In genomic region chr22:40966683-40967082, GRCh38 we compare ENCODE assay signal across 13 cellular contexts. TPM values are rescaled to one million over a fixed set of nuclear protein-coding genes. Genes with fewer than 3 reads are reported as not detected.
A peak's percentile ranks its signal among the peaks of the same experiment; 100 is the strongest.
DNase-seq lines count a peak whose midpoint lies in the region; TF ChIP-seq lines count a peak whose summit lies in the region.
"Had no signal": no experiment of that assay in that cellular context is flagged by ENCODE, and none has a peak within 500 bp of the region (broad histone marks: within the 10 kb centered on the region; RNA-seq: fewer than 3 reads in every experiment).

No MANE protein-coding gene starts in this region.

- H3K9ac ChIP-seq in mammary epithelial cell (ENCODE audit: insufficient read depth, low read length): no peak overlapping the region

- POLR2A ChIA-PET in OCI-LY7 (lab: Charles Lee): interaction anchor here (0.5 to 1.0 kb wide), 3 partner anchors 10 to 160 kb away, joined by 3 to 6 read pairs (median 3); no protein-coding TSS in a partner anchor

- H3K9me2 ChIP-seq in OCI-LY7 (ENCODE audit: insufficient read depth, low read length): no peaks in the 10 kb centered on the region

- H3K4me1 ChIP-seq in OCI-LY7 (ENCODE audit: insufficient read depth, low read length, poor library complexity, severe bottlenecking) (peaks cover 9% of the 10 kb centered on the region), mammary epithelial cell (ENCODE audit: insufficient read depth, low read length) (no peaks in the 10 kb centered on the region)
- H3K4me1 ChIP-seq: testis had no signal

- DNase-seq in GF-D8 (lab: John Stamatoyannopoulos, UW) (peak; percentile 35), OCI-LY7 (ENCODE audit: low spot score) (no peak), dermis blood vessel endothelial cell (peak; percentile 46), posterior vena cava (ENCODE audit: low spot score) (peak; percentile 50), COLO668 (lab: John Stamatoyannopoulos, UW; ENCODE audit: unreplicated experiment) (no peak), mammary epithelial cell (no peak), SIG-M5 (lab: John Stamatoyannopoulos, UW) (no peak)
- DNase-seq: activated naive CD8-positive, alpha-beta T cell treated with anti-CD3 and anti-CD28 coated beads, Interleukin-2, amount 10 ng/mL, durations not matched to agents 7 days and 5 days; NCI-H1048; NCI-H774; T-cell; testis had no signal

- no peak for TF ChIP-seq CTCF in OCI-LY7 (conservative IDR thresholded peaks at IDR 0.05; ENCODE audit: low read length)
- TF ChIP-seq CTCF in mammary epithelial cell (conservative IDR thresholded peaks at IDR 0.05 in 1 of 2, IDR thresholded peaks at IDR 0.05 in 1 of 2; ENCODE audit: extremely low read depth in 1 of 2, insufficient read depth in 1 of 2, low read depth in 1 of 2, low read length in 2 of 2): no peak

- dilution Hi-C loops in mammary epithelial cell (cut with HindIII; ENCODE audit: low sequenced_read_pairs): loop anchor here (5.0 kb wide), 1 partner anchor 36 kb away; no protein-coding TSS in a partner anchor

- CTCF ChIA-PET in OCI-LY7 (lab: Charles Lee; ENCODE audit: unreplicated experiment) (no interaction called here), mammary epithelial cell (lab: Charles Lee; ENCODE audit: low non-redundant PET) (no interaction called here)

- no peak overlapping the region for H3K4me2 ChIP-seq in OCI-LY7 (ENCODE audit: low read length)
- no peak overlapping the region for H3K4me2 ChIP-seq in mammary epithelial cell (ENCODE audit: insufficient read depth, low read depth, low read length)

- no peaks in the 10 kb centered on the region for H3K9me3 ChIP-seq in OCI-LY7 (ENCODE audit: low read length)
- H3K9me3 ChIP-seq in mammary epithelial cell (replicated peaks; ENCODE audit: insufficient read depth, low read length): no peaks in the 10 kb centered on the region
- H3K9me3 ChIP-seq: testis had no signal

- H3K36me3 ChIP-seq in OCI-LY7 (ENCODE audit: insufficient read depth, low read length) (peaks cover 92% of the 10 kb centered on the region), mammary epithelial cell (ENCODE audit: insufficient read depth, low read length) (peaks cover 33% of the 10 kb centered on the region)

- 97% methylated on average over 7 of the region's 7 CpGs for WGBS in mammary epithelial cell (ENCODE audit: low coverage, missing lambda C conversion rate)

- peaks cover 3% of the 10 kb centered on the region; the same call in 1 of the 2 replicates for H4K20me1 ChIP-seq in OCI-LY7 (ENCODE audit: insufficient read depth, low read length)
- H4K20me1 ChIP-seq in mammary epithelial cell (ENCODE audit: insufficient read depth, low read length): no peaks in the 10 kb centered on the region

- H3K27me3 ChIP-seq in mammary epithelial cell (ENCODE audit: insufficient read depth, low read length): no peaks in the 10 kb centered on the region
- H3K27me3 ChIP-seq: testis had no signal

- in situ Hi-C loops in mammary epithelial cell (cut with MboI; ENCODE audit: low sequenced_read_pairs in 2 of 2): loop anchor here in 1 of 2 donors (25.0 kb wide), 1 partner anchor 121 kb away; the partner anchor contains the start of gene EP300

- peaks cover 8% of the 10 kb centered on the region; the same call in 1 of the 2 replicates for H3K79me2 ChIP-seq in OCI-LY7 (ENCODE audit: insufficient read depth, low read depth, low read length)
- peaks cover 48% of the 10 kb centered on the region for H3K79me2 ChIP-seq in mammary epithelial cell (ENCODE audit: insufficient read depth, low read length)

- no peak overlapping the region for H2AFZ ChIP-seq in OCI-LY7 (ENCODE audit: low read length)
- H2AFZ ChIP-seq in mammary epithelial cell (ENCODE audit: low read depth, low read length): no peak overlapping the region

- H3K4me3 ChIP-seq in OCI-LY7 (ENCODE audit: low read depth, low read length, poor library complexity, severe bottlenecking) (no peak overlapping the region), mammary epithelial cell (replicated peaks in 1 of 3; ENCODE audit: insufficient read depth in 1 of 3, low read depth in 2 of 3, low read length in 3 of 3) (no peak overlapping the region)
- H3K4me3 ChIP-seq: testis had no signal

- H3K27ac ChIP-seq in OCI-LY7 (ENCODE audit: low read depth, low read length, poor library complexity, severe bottlenecking) (no peak overlapping the region), mammary epithelial cell (ENCODE audit: insufficient read depth, low read depth, low read length) (no peak overlapping the region)
- H3K27ac ChIP-seq: epithelial cell of prostate, testis had no signal

- intact Hi-C loops in OCI-LY7 (cut with micrococcal nuclease; ENCODE audit: unreplicated experiment) (no loop called here), posterior vena cava (cut with DNase I) (no loop called here), mammary epithelial cell (cut with micrococcal nuclease) (no loop called here)

- BruUV-seq in OCI-LY7 (replicated peaks; lab: Mats Ljungman, UMichigan): TSS peak; percentile 31
- no TSS peak for BruUV-seq in mammary epithelial cell (replicated peaks; lab: Mats Ljungman, UMichigan)

RNA-seq across cellular contexts. Expression of gene RBX1, which starts 15.5 kb away (rescaled TPM):
- total RNA-seq in OCI-LY7 (2014; rRNA removed; shearing (Covaris generic)): 77.3 and 83.6 TPM in 2 replicates
- 78.9 and 86.9 TPM in 2 replicates for total RNA-seq in OCI-LY7 (2022)
- 49.0 and 85.8 TPM in 2 replicates for total RNA-seq in dermis blood vessel endothelial cell
- total RNA-seq in posterior vena cava: 10 to 100 TPM; 54.6 to 56.3 TPM
- 10 to 100 TPM; 34.5 to 43.6 TPM for total RNA-seq in mammary epithelial cell
- 96.0 TPM for polyA plus RNA-seq in mammary epithelial cell
- polyA minus RNA-seq in mammary epithelial cell: 55.9 TPM

Comparison
In these comparisons a context has a peak if more than half of its experiments do, and no peak if none do; other contexts are left out.
1. DNase-seq: peak in GF-D8 (single experiment), dermis blood vessel endothelial cell (single experiment) and posterior vena cava (single experiment); none in OCI-LY7 (single experiment), COLO668 (single experiment), mammary epithelial cell (single experiment) and SIG-M5 (single experiment).